Comparison of ENCODE assay signal across 22 cellular contexts in genomic region chr7:43489257-43489656, GRCh38.
DNase-seq lines count a peak whose midpoint lies in the region; ATAC-seq and TF ChIP-seq lines count a peak whose summit lies in the region.
"Had no signal": no experiment of that assay in that cellular context is flagged by ENCODE, and none has a peak within 500 bp of the region (broad histone marks: within the 10 kb centered on the region; RNA-seq: fewer than 3 reads in every experiment).

No MANE protein-coding gene starts in this region.

- H3F3A ChIP-seq in MM.1S (ENCODE audit: insufficient read depth, low read length): peaks cover 5% of the 10 kb centered on the region

- H2BK5ac ChIP-seq in mesenchymal stem cell (ENCODE audit: low read depth, low read length, poor library complexity, severe bottlenecking): no peak overlapping the region

- H3K27me3 ChIP-seq in MM.1S (replicated peaks; ENCODE audit: insufficient read depth, low read length) (no peaks in the 10 kb centered on the region; the same call in 1 of the 2 replicates), mesenchymal stem cell (ENCODE audit: control insufficient read depth in 1 of 2, insufficient read depth in 1 of 2, low read length in 2 of 2) (peaks cover 0 to 18% of the 10 kb centered on the region in 2 experiments), vagina (no peaks in the 10 kb centered on the region)

- TF ChIP-seq CTCF in MM.1S (IDR thresholded peaks at IDR 0.05; ENCODE audit: low read length) (no peak), vagina (IDR thresholded peaks at IDR 0.05) (no peak)

- H3K4me3 ChIP-seq in MM.1S (ENCODE audit: low read length) (no peak overlapping the region), mesenchymal stem cell (ENCODE audit: insufficient read depth in 1 of 2, low read depth in 1 of 2, low read length in 2 of 2) (no peak overlapping the region), vagina (no peak overlapping the region)
- H3K4me3 ChIP-seq: GM23248, SK-N-MC had no signal

- H2AFZ ChIP-seq in MM.1S (ENCODE audit: low read length) (no peak overlapping the region), mesenchymal stem cell (ENCODE audit: low read depth, low read length) (no peak overlapping the region)
- H2AFZ ChIP-seq: GM23248 had no signal

- H3K27ac ChIP-seq in MM.1S (ENCODE audit: low read length) (no peak overlapping the region; the same call in 1 of the 2 replicates), mesenchymal stem cell (ENCODE audit: low read length, poor library complexity, severe bottlenecking) (no peak overlapping the region), vagina (no peak overlapping the region)
- H3K27ac ChIP-seq: C4-2B, GM23248, SK-N-MC had no signal

- peaks cover 10 to 16% of the 10 kb centered on the region in 2 donors for H3K4me1 Mint-ChIP-seq in stimulated activated naive B cell treated with anti-CD40 and anti-IgM and Interleukin-4, amounts not matched to agents 10 μg/mL and 1 μg/mL and 100 μg/mL, for 72 hours

- peaks cover 19% of the 10 kb centered on the region for H3K4me1 ChIP-seq in MM.1S (ENCODE audit: low read length)
- peaks cover 8% of the 10 kb centered on the region for H3K4me1 ChIP-seq in mesenchymal stem cell (ENCODE audit: control insufficient read depth, insufficient read depth, low read depth, low read length)
- H3K4me1 ChIP-seq in vagina: no peaks in the 10 kb centered on the region

- no peak overlapping the region for H3K4me3 Mint-ChIP-seq in stimulated activated naive B cell treated with anti-CD40 and anti-IgM and Interleukin-4, amounts not matched to agents 10 μg/mL and 1 μg/mL and 100 μg/mL, for 72 hours
- H3K4me3 Mint-ChIP-seq: CD8-positive, alpha-beta T cell had no signal

- H3K4me2 ChIP-seq in MM.1S (ENCODE audit: low read depth, low read length): peak overlapping the region; percentile 78; the same call in 1 of the 2 replicates
- no peak overlapping the region for H3K4me2 ChIP-seq in mesenchymal stem cell (ENCODE audit: low read length, poor library complexity, severe bottlenecking)

- no peak overlapping the region for H3K18ac ChIP-seq in mesenchymal stem cell (ENCODE audit: low read depth in 1 of 2, low read length in 2 of 2)

- H3K9me2 ChIP-seq in MM.1S (replicated peaks; ENCODE audit: insufficient read depth, low read length): no peaks in the 10 kb centered on the region

- peaks cover 0 to 3% of the 10 kb centered on the region in 2 donors for H3K9me3 Mint-ChIP-seq in stimulated activated naive B cell treated with anti-CD40 and anti-IgM and Interleukin-4, amounts not matched to agents 10 μg/mL and 1 μg/mL and 100 μg/mL, for 72 hours
- H3K9me3 Mint-ChIP-seq: CD8-positive, alpha-beta T cell had no signal

- H4K20me1 ChIP-seq in MM.1S (ENCODE audit: insufficient read depth, low read length): no peaks in the 10 kb centered on the region

- H3K9me3 ChIP-seq in MM.1S (replicated peaks; ENCODE audit: insufficient read depth, low read length): no peaks in the 10 kb centered on the region
- no peaks in the 10 kb centered on the region for H3K9me3 ChIP-seq in mesenchymal stem cell (ENCODE audit: control insufficient read depth, low read length)
- H3K9me3 ChIP-seq in vagina: no peaks in the 10 kb centered on the region

- WGBS in mesenchymal stem cell: no CpG with 5 or more reads among the region's 1 CpG

- no peak overlapping the region for H3K4ac ChIP-seq in mesenchymal stem cell (ENCODE audit: low read depth in 1 of 2, low read length in 2 of 2)

- no peaks in the 10 kb centered on the region for H3K79me2 ChIP-seq in MM.1S (ENCODE audit: low read length)

- peak overlapping the region; percentile 92 for H2AK5ac ChIP-seq in mesenchymal stem cell (ENCODE audit: low read length, severe bottlenecking)

- no peak overlapping the region for H2BK12ac ChIP-seq in mesenchymal stem cell (ENCODE audit: low read length in 2 of 2)

- H3K36me3 ChIP-seq in MM.1S (replicated peaks; ENCODE audit: insufficient read depth, low read length) (no peaks in the 10 kb centered on the region), mesenchymal stem cell (ENCODE audit: control insufficient read depth in 1 of 2, insufficient read depth in 2 of 2, low read depth in 1 of 2, low read length in 2 of 2) (no peaks in the 10 kb centered on the region), vagina (no peaks in the 10 kb centered on the region)

- no peaks in the 10 kb centered on the region for H3K79me1 ChIP-seq in mesenchymal stem cell (replicated peaks; ENCODE audit: low read length, poor library complexity, severe bottlenecking)

- H4K8ac ChIP-seq in mesenchymal stem cell (ENCODE audit: low read length): no peak overlapping the region

- no peak for TF ChIP-seq POLR2A in vagina (IDR thresholded peaks at IDR 0.05)

- no peaks in the 10 kb centered on the region for H3K36me3 Mint-ChIP-seq in stimulated activated naive B cell treated with anti-CD40 and anti-IgM and Interleukin-4, amounts not matched to agents 10 μg/mL and 1 μg/mL and 100 μg/mL, for 72 hours
- H3K36me3 Mint-ChIP-seq: CD8-positive, alpha-beta T cell had no signal

- H3K27ac Mint-ChIP-seq in stimulated activated naive B cell treated with anti-CD40 and anti-IgM and Interleukin-4, amounts not matched to agents 10 μg/mL and 1 μg/mL and 100 μg/mL, for 72 hours: peak overlapping the region; percentile 87
- H3K27ac Mint-ChIP-seq: CD8-positive, alpha-beta T cell had no signal

- ATAC-seq in stimulated activated naive B cell treated with anti-CD40 and anti-IgM and Interleukin-4, amounts not matched to agents 10 μg/mL and 1 μg/mL and 100 μg/mL, for 72 hours (replicated peaks): no peak
- ATAC-seq: CD8-positive, alpha-beta T cell had no signal

- H3K9ac ChIP-seq in MM.1S (ENCODE audit: low read length): no peak overlapping the region
- H3K9ac ChIP-seq in mesenchymal stem cell (ENCODE audit: low read length): no peak overlapping the region
- H3K9ac ChIP-seq: GM23248 had no signal

- H3K27me3 Mint-ChIP-seq in stimulated activated naive B cell treated with anti-CD40 and anti-IgM and Interleukin-4, amounts not matched to agents 10 μg/mL and 1 μg/mL and 100 μg/mL, for 72 hours: peaks cover 9 to 18% of the 10 kb centered on the region in 2 donors

- intact Hi-C loops in vagina (cut with DNase I): no loop called here

- no peak overlapping the region for H4K91ac ChIP-seq in mesenchymal stem cell (ENCODE audit: low read length)

- H3K23ac ChIP-seq in mesenchymal stem cell (ENCODE audit: low read length in 2 of 2): no peak overlapping the region

- DNase-seq in MM.1S: no peak
- DNase-seq in ecto neural progenitor cell (ENCODE audit: low spot score): peak; percentile 14
- DNase-seq in mesenchymal stem cell: no peak
- DNase-seq in stimulated activated naive B cell treated with anti-CD40 and anti-IgM and Interleukin-4, amounts not matched to agents 10 μg/mL and 1 μg/mL and 100 μg/mL, for 72 hours: no peak
- no peak for DNase-seq in activated CD4-positive, alpha-beta T cell treated with anti-CD3 and anti-CD28 coated beads, Interleukin-2, amount 50 U/mL, for 1 hour
- no peak for DNase-seq in vagina (ENCODE audit: extremely low spot score in 2 of 2)
- DNase-seq in DMS 273 (lab: John Stamatoyannopoulos, UW; ENCODE audit: unreplicated experiment): no peak
- DNase-seq: CD8-positive, alpha-beta T cell; DND-41; GM23248; H7; IMR-90; KG1; NCI-H1048; NCI-H1417; NCI-H1694; NCI-H2029 treated with DMSO at 0.1 percent for 48 hours; NCI-H2227 treated with DMSO at 0.1 percent for 48 hours; NCI-H526 treated with DMSO at 0.1 percent for 48 hours; SIG-M5 had no signal

- no peak overlapping the region for H3K14ac ChIP-seq in mesenchymal stem cell (ENCODE audit: low read length in 2 of 2)

- H2BK120ac ChIP-seq in mesenchymal stem cell (ENCODE audit: low read depth, low read length): no peak overlapping the region

- H2BK15ac ChIP-seq in mesenchymal stem cell (ENCODE audit: low read depth, poor library complexity, severe bottlenecking): no peak overlapping the region
